21 cellular contexts compared by ENCODE assay signal in the genomic region with DNA sequence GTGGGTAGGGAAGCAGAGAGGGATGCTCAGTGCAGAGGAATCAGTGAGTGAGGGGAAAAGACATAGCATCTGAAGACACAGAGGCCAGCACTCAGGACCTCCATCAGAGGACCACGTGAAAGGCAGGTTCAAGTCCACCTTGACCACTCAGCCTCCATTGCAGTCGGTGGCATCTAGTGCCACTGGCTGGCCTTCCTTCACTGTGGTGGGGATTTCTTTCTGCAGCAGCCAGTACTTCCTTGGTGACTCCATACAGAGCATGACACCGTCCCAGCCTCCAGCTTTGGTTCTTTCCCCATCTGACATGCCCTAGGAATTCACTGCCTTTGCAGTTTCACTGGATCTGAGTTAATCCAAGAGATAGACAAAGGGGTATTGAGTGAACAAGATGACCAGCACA.
"Had no signal": no experiment of that assay in that cellular context is flagged by ENCODE, and none has a peak within 500 bp of the region (broad histone marks: within the 10 kb centered on the region; RNA-seq: fewer than 3 reads in every experiment).

No MANE protein-coding gene starts in this region.

- H3K36me3 Mint-ChIP-seq: natural killer cell treated with Interleukin-12 subunit alpha and Interleukin-12 subunit beta and Interleukin-15 and Interleukin-18, amount 100 ng/mL, for 72 hours; neural progenitor cell had no signal

- H3K9me3 Mint-ChIP-seq: natural killer cell treated with Interleukin-12 subunit alpha and Interleukin-12 subunit beta and Interleukin-15 and Interleukin-18, amount 100 ng/mL, for 72 hours; neural progenitor cell had no signal

- H3K4me3 Mint-ChIP-seq: natural killer cell treated with Interleukin-12 subunit alpha and Interleukin-12 subunit beta and Interleukin-15 and Interleukin-18, amount 100 ng/mL, for 72 hours; neural progenitor cell had no signal

- H3K27ac Mint-ChIP-seq: natural killer cell treated with Interleukin-12 subunit alpha and Interleukin-12 subunit beta and Interleukin-15 and Interleukin-18, amount 100 ng/mL, for 72 hours; neural progenitor cell; progenitor cell of endocrine pancreas had no signal

- H3K4me3 ChIP-seq: colonic mucosa, heart left ventricle, lung, neural progenitor cell, ovary, stomach, thoracic aorta, transverse colon had no signal

- DNase-seq: colonic mucosa; effector CD4-positive, alpha-beta T cell; heart left ventricle; hippocampal formation; left colon; left ventricle myocardium superior; mesenchymal stem cell; midbrain; nucleus accumbens; ovary; right cardiac atrium; stimulated activated CD4-positive, alpha-beta T cell treated with anti-CD3 and anti-CD28 coated beads, Interleukin-4, amount 100 ng/mL, for 24 hours; stimulated activated naive CD4-positive, alpha-beta T cell; stomach; substantia nigra; transverse colon had no signal

- ATAC-seq: heart left ventricle; left colon; left ventricle myocardium superior; natural killer cell treated with Interleukin-12 subunit alpha and Interleukin-12 subunit beta and Interleukin-15 and Interleukin-18, amount 100 ng/mL, for 72 hours; right cardiac atrium had no signal
